7 cellular contexts compared by ENCODE assay signal in the genomic region with DNA sequence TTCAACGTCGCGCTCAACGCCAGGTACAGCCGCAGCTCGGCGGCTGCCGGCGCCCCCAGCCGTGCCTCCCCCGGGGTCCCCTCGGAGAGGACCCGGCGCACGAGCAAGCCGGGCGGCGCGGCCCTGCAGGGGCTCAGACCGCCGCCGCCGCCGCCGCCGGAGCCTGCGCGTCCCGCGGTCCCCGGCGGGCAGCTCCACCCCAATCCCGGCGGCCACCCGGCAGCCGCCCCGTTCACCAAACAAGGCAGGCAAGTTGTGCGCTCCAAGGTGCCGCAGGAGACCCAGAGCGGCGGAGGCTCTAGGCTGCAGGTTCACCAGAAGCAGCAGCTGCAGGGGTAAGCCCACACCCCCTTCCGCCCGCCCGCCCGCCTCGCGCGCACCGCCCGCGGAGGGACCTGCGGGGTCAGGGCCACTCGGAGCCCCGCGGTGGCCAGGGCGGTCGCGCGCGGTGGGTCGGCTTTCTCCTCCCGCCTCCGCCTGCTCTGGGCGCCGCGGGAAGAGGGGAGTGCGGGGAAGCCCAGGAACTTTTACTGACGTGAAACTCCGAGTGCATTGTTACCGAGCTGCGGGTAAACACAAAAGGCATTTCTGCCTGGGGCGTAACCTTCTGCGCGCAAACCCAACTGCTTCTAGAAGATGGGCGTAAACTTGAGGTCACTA. TPM values are rescaled to one million over a fixed set of nuclear protein-coding genes. Genes with fewer than 3 reads are reported as not detected.
DNase-seq lines count a peak whose midpoint lies in the region; ATAC-seq, FAIRE-seq and TF ChIP-seq lines count a peak whose summit lies in the region.

No MANE protein-coding gene starts in this region.

- no peaks in the 10 kb centered on the region for H3K27me3 ChIP-seq in Peyer's patch
- no peaks in the 10 kb centered on the region for H3K27me3 ChIP-seq in brain microvascular endothelial cell (replicated peaks)
- H3K27me3 ChIP-seq in keratinocyte (ENCODE audit: control insufficient read depth, extremely low read depth, insufficient read depth, low read length), result no peaks in the 10 kb centered on the region

- no peaks in the 10 kb centered on the region for H4K20me1 ChIP-seq in keratinocyte (ENCODE audit: control insufficient read depth, extremely low read depth, insufficient read depth, low read length)

- no peak for TF ChIP-seq POLR2A in Peyer's patch (IDR thresholded peaks at IDR 0.05)

- H3K27ac ChIP-seq in Peyer's patch, result peak overlapping the region; percentile 39 to 80 (median 69)
- peak overlapping the region; percentile 53 for H3K27ac ChIP-seq in brain microvascular endothelial cell
- H3K27ac ChIP-seq in keratinocyte (ENCODE audit: control insufficient read depth, insufficient read depth, low read length), result no peak overlapping the region

- H3K4me3 ChIP-seq in Peyer's patch (peak overlapping the region; percentile 57 to 91 (median 68)), brain microvascular endothelial cell (ENCODE audit: low read depth, low read length) (peak overlapping the region; percentile 76), keratinocyte (ENCODE audit: control insufficient read depth in 2 of 3, extremely low read depth in 1 of 3, insufficient read depth in 2 of 3, low read depth in 1 of 3, low read length in 3 of 3) (peak overlapping the region; percentile 50 to 77 (median 58))

- no peaks in the 10 kb centered on the region for H3K36me3 ChIP-seq in Peyer's patch
- no peaks in the 10 kb centered on the region for H3K36me3 ChIP-seq in brain microvascular endothelial cell (replicated peaks)
- no peaks in the 10 kb centered on the region for H3K36me3 ChIP-seq in keratinocyte (ENCODE audit: control insufficient read depth in 2 of 2, extremely low read depth in 1 of 2, insufficient read depth in 2 of 2, low read length in 2 of 2)

- H3K79me2 ChIP-seq in keratinocyte (ENCODE audit: control insufficient read depth, insufficient read depth, low read length), result no peaks in the 10 kb centered on the region

- peak overlapping the region; percentile 53 for H3K9ac ChIP-seq in keratinocyte (ENCODE audit: control insufficient read depth, extremely low read depth, insufficient read depth, low read length)

- H3K9me1 ChIP-seq in keratinocyte (ENCODE audit: control insufficient read depth, extremely low read depth, insufficient read depth, low read length), result no peaks in the 10 kb centered on the region

- in situ Hi-C loops in brain microvascular endothelial cell (cut with HindIII; ENCODE audit: low pct_ligation_motif_present, low sequenced_read_pairs), result no loop called here

- H3K4me1 ChIP-seq in Peyer's patch (peaks cover 0 to 5% (median 2%) of the 10 kb centered on the region in 4 donors), keratinocyte (ENCODE audit: control insufficient read depth, extremely low read depth, insufficient read depth, low read length) (no peaks in the 10 kb centered on the region)

- peak overlapping the region; percentile 45 for H2AFZ ChIP-seq in keratinocyte (ENCODE audit: control insufficient read depth, low read length)

- no peaks in the 10 kb centered on the region for H3K9me3 ChIP-seq in Peyer's patch
- no peaks in the 10 kb centered on the region for H3K9me3 ChIP-seq in keratinocyte (ENCODE audit: control insufficient read depth, low read depth, low read length)

- DNase-seq in Peyer's patch (peak in 2 of 3 donors; percentile 49 to 58), brain microvascular endothelial cell (peak; percentile 41), keratinocyte (ENCODE audit: low read depth, low spot score) (no peak), NCI-H1436 (lab: John Stamatoyannopoulos, UW) (no peak)
- peak; percentile 19 to 43 for DNase-seq in stimulated activated CD4-positive, alpha-beta T cell treated with anti-CD3 and anti-CD28 coated beads, Interleukin-2, amount 100 ng/mL, for 24 hours

- dilution Hi-C loops in keratinocyte (cut with MboI; ENCODE audit: extremely low pct_ligation_motif_present, low sequenced_read_pairs), result no loop called here

- H3K4me2 ChIP-seq in keratinocyte (ENCODE audit: control insufficient read depth, extremely low read depth, insufficient read depth, low read depth, low read length), result peak overlapping the region; percentile 50

- FAIRE-seq in keratinocyte (lab: Jason Lieb, UNC), result no peak

- ATAC-seq in GM18511 (IDR thresholded peaks at IDR 0.05; ENCODE audit: unreplicated experiment) (peak; percentile 21), HG02763 (IDR thresholded peaks at IDR 0.05; ENCODE audit: unreplicated experiment) (peak; percentile 17)

- TF ChIP-seq CTCF in Peyer's patch (IDR thresholded peaks at IDR 0.05) (no peak), brain microvascular endothelial cell (IDR thresholded peaks at IDR 0.05; ENCODE audit: low read depth, low read length, missing control alignments) (no peak), keratinocyte (optimal IDR thresholded peaks at IDR 0.05 in 1 of 3, IDR thresholded peaks at IDR 0.05 in 1 of 3, conservative IDR thresholded peaks at IDR 0.05 in 1 of 3; ENCODE audit: extremely low read depth in 1 of 3, insufficient read depth in 2 of 3, low read length in 3 of 3) (no peak)

RNA-seq across cellular contexts. Expression of gene LTBP1, which starts 0.9 kb away (rescaled TPM):
- total RNA-seq in Peyer's patch, result 10 to 100 TPM in 2 of 4 donors, 1 to 10 TPM in 2; 8.6 to 23.1 (median 13.1) TPM
- polyA plus RNA-seq in keratinocyte, result 9.2 to 16.7 TPM (median 9.3 TPM) in 3 replicates
- polyA plus RNA-seq in keratinocyte (2011; ENCODE audit: low read depth), result 1.2 TPM
- 2.9 and 3.2 TPM in 2 replicates for polyA plus RNA-seq in keratinocyte (2011; cell fraction: cytosol; rRNA removed)
- polyA plus RNA-seq in keratinocyte (2011; cell fraction: nucleus; rRNA removed), result 22.7 and 23.4 TPM in 2 replicates
- 1.9 and 8.7 TPM in 2 replicates for polyA plus RNA-seq in keratinocyte (2012; ENCODE audit: low replicate concordance)
- polyA minus RNA-seq in keratinocyte, result 19.8 to 31.3 TPM (median 22.8 TPM) in 3 replicates
- 9.0 TPM for polyA minus RNA-seq in keratinocyte (2011; cell fraction: cytosol; rRNA and poly(A)+ RNA removed)
- polyA minus RNA-seq in keratinocyte (2011; cell fraction: nucleus; rRNA and poly(A)+ RNA removed), result 20.9 and 44.6 TPM in 2 replicates

Comparison
In these comparisons a context has a peak if more than half of its experiments do, and no peak if none do; other contexts are left out.
1. DNase-seq: peak in Peyer's patch (2 of 3), brain microvascular endothelial cell (single experiment) and stimulated activated CD4-positive, alpha-beta T cell treated with anti-CD3 and anti-CD28 coated beads, Interleukin-2, amount 100 ng/mL, for 24 hours (2 of 2); none in keratinocyte (single experiment) and NCI-H1436 (single experiment).
2. Peak in every context shown above with its lines, with median percentiles within 50 percentile points of each other: H3K4me3 ChIP-seq.